8 cellular contexts compared by ENCODE assay signal in the genomic region with DNA sequence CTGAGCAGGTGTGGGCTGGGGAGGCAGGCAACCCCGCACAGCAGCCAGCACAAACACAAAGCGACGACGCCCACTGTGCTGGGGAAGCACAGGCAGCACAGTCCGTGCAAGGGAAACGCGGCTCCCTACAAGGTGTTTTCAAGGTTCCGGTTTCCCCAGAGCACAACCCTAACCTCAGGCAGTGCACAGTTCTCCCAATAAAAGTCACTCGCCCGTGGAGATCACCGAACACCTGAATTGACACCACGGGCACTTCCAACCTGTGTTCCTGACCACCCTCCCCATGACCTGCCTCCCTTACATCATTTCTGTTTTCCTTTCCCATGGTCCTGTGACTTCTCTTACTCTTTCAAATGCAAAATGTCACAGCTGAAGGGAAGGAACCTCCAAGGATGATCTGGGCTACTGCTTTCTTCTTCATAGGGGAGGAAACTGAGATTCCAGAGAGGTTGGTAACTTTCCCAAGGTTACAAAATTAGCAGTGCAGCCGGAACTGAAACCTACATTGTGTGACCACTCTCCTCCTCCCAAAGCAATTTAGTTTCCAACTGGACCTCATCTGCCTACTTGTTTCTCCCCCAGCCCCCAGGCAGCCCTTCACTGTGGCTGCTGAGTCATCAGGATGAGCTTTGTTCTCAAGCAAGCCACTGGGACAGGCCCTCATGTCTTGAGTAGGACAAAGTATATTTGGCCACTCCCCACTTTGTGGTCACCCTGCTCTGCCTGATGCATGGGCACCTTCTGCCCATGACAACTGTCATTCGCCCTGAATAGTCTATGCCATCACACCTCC.
DNase-seq lines count a peak whose midpoint lies in the region; ATAC-seq and TF ChIP-seq lines count a peak whose summit lies in the region.

No MANE protein-coding gene starts in this region.

- H3K4me1 ChIP-seq in mesenchymal stem cell (ENCODE audit: control insufficient read depth, insufficient read depth, low read depth, low read length) (peaks cover 10% of the 10 kb centered on the region), A673 (ENCODE audit: insufficient read depth, low read length, poor library complexity, severe bottlenecking) (peaks cover 4% of the 10 kb centered on the region)
- H3K4me1 ChIP-seq in naive thymus-derived CD4-positive, alpha-beta T cell (ENCODE audit: control insufficient read depth in 2 of 2, insufficient read depth in 2 of 2, low read length in 2 of 2) = peaks cover 0 to 13% of the 10 kb centered on the region in 2 donors
- H3K4me1 ChIP-seq in effector memory CD4-positive, alpha-beta T cell (ENCODE audit: control insufficient read depth, insufficient read depth, low read length, poor library complexity, severe bottlenecking) = no peaks in the 10 kb centered on the region

- no peak overlapping the region for H3K18ac ChIP-seq in mesenchymal stem cell (ENCODE audit: low read depth in 1 of 2, low read length in 2 of 2)

- H4K8ac ChIP-seq in mesenchymal stem cell (ENCODE audit: low read length) = no peak overlapping the region

- H3K4me3 ChIP-seq in mesenchymal stem cell (ENCODE audit: insufficient read depth in 1 of 2, low read depth in 1 of 2, low read length in 2 of 2) (no peak overlapping the region), A673 (ENCODE audit: low read depth, low read length, poor library complexity, severe bottlenecking) (no peak overlapping the region)
- H3K4me3 ChIP-seq in naive thymus-derived CD4-positive, alpha-beta T cell (ENCODE audit: low read length) = no peak overlapping the region
- no peak overlapping the region for H3K4me3 ChIP-seq in effector memory CD4-positive, alpha-beta T cell (ENCODE audit: insufficient read depth, low read depth, low read length, poor library complexity, severe bottlenecking)

- intact Hi-C loops in naive thymus-derived CD4-positive, alpha-beta T cell (cut with micrococcal nuclease) = no loop called here
- intact Hi-C loops in A673 (cut with micrococcal nuclease; ENCODE audit: unreplicated experiment) = no loop called here

- peak overlapping the region; percentile 34 for H4K91ac ChIP-seq in mesenchymal stem cell (ENCODE audit: low read length)

- TF ChIP-seq CTCF in A673 (conservative IDR thresholded peaks at IDR 0.05; ENCODE audit: low read depth, low read length) = no peak

- no peak overlapping the region for H3K4me2 ChIP-seq in mesenchymal stem cell (ENCODE audit: low read length, poor library complexity, severe bottlenecking)

- H3K27me3 ChIP-seq in mesenchymal stem cell (ENCODE audit: control insufficient read depth in 1 of 2, insufficient read depth in 1 of 2, low read length in 2 of 2) = no peaks in the 10 kb centered on the region
- no peaks in the 10 kb centered on the region for H3K27me3 ChIP-seq in naive thymus-derived CD4-positive, alpha-beta T cell (ENCODE audit: control insufficient read depth in 2 of 2, insufficient read depth in 2 of 2, low read length in 2 of 2)
- H3K27me3 ChIP-seq in effector memory CD4-positive, alpha-beta T cell (replicated peaks; ENCODE audit: control insufficient read depth, insufficient read depth, low read length, poor library complexity, severe bottlenecking) = no peaks in the 10 kb centered on the region
- no peaks in the 10 kb centered on the region for H3K27me3 ChIP-seq in A673 (replicated peaks; ENCODE audit: insufficient read depth, low read depth, low read length, poor library complexity)

- 76% methylated on average over 13 of the region's 14 CpGs for whole genome bisulfite sequencing in mesenchymal stem cell

- BruUV-seq in A673 (replicated peaks; lab: Mats Ljungman, UMichigan) = no TSS peak

- peak overlapping the region; percentile 50 for H3K27ac Mint-ChIP-seq in activated naive CD8-positive, alpha-beta T cell
- H3K27ac Mint-ChIP-seq in naive thymus-derived CD4-positive, alpha-beta T cell = no peak overlapping the region

- CTCF ChIA-PET in naive thymus-derived CD4-positive, alpha-beta T cell (lab: Charles Lee) = no interaction called here
- CTCF ChIA-PET in A673 (lab: Charles Lee) = no interaction called here

- H3K4me3 Mint-ChIP-seq in activated naive CD8-positive, alpha-beta T cell = no peak overlapping the region
- no peak overlapping the region for H3K4me3 Mint-ChIP-seq in naive thymus-derived CD4-positive, alpha-beta T cell

- no peak overlapping the region for H2BK5ac ChIP-seq in mesenchymal stem cell (ENCODE audit: low read depth, low read length, poor library complexity, severe bottlenecking)

- no peak overlapping the region for H2BK15ac ChIP-seq in mesenchymal stem cell (ENCODE audit: low read depth, poor library complexity, severe bottlenecking)

- H3K4me1 Mint-ChIP-seq in activated naive CD8-positive, alpha-beta T cell (ENCODE audit: low read depth) = peaks cover 28% of the 10 kb centered on the region
- H3K4me1 Mint-ChIP-seq in naive thymus-derived CD4-positive, alpha-beta T cell = peaks cover 0 to 46% (median 11%) of the 10 kb centered on the region in 7 donors

- H3K36me3 Mint-ChIP-seq in activated naive CD8-positive, alpha-beta T cell = peaks cover 16% of the 10 kb centered on the region
- H3K36me3 Mint-ChIP-seq in naive thymus-derived CD4-positive, alpha-beta T cell = peaks cover 6 to 46% (median 39%) of the 10 kb centered on the region in 5 donors

- H2AK5ac ChIP-seq in mesenchymal stem cell (ENCODE audit: low read length, severe bottlenecking) = no peak overlapping the region

- POLR2A ChIA-PET in naive thymus-derived CD4-positive, alpha-beta T cell (lab: Charles Lee) = no interaction called here
- POLR2A ChIA-PET in A673 (lab: Charles Lee; ENCODE audit: low non-redundant PET) = no interaction called here

- H3K9me3 Mint-ChIP-seq in activated naive CD8-positive, alpha-beta T cell (ENCODE audit: low read depth) = no peaks in the 10 kb centered on the region
- H3K9me3 Mint-ChIP-seq in naive thymus-derived CD4-positive, alpha-beta T cell = peaks cover 0 to 2% (median 0%) of the 10 kb centered on the region in 11 donors

- H3K23ac ChIP-seq in mesenchymal stem cell (ENCODE audit: low read length in 2 of 2) = no peak overlapping the region

- no peak overlapping the region for H2AFZ ChIP-seq in mesenchymal stem cell (ENCODE audit: low read depth, low read length)

- peak overlapping the region; percentile 3 to 18 for H3K4ac ChIP-seq in mesenchymal stem cell (ENCODE audit: low read depth in 1 of 2, low read length in 2 of 2)

- H2BK120ac ChIP-seq in mesenchymal stem cell (ENCODE audit: low read depth, low read length) = no peak overlapping the region

- peaks cover 0 to 5% of the 10 kb centered on the region in 2 experiments for H3K36me3 ChIP-seq in mesenchymal stem cell (ENCODE audit: control insufficient read depth in 1 of 2, insufficient read depth in 2 of 2, low read depth in 1 of 2, low read length in 2 of 2)
- H3K36me3 ChIP-seq in naive thymus-derived CD4-positive, alpha-beta T cell (ENCODE audit: control insufficient read depth in 2 of 3, insufficient read depth in 3 of 3, low read length in 3 of 3) = no peaks in the 10 kb centered on the region
- no peaks in the 10 kb centered on the region for H3K36me3 ChIP-seq in effector memory CD4-positive, alpha-beta T cell (ENCODE audit: control insufficient read depth, insufficient read depth, low read length)
- H3K36me3 ChIP-seq in A673 (ENCODE audit: insufficient read depth, low read length, poor library complexity, severe bottlenecking) = no peaks in the 10 kb centered on the region

- peak; percentile 47 for ATAC-seq in GM19025 (IDR thresholded peaks at IDR 0.05; ENCODE audit: low read depth, unreplicated experiment)
- peak; percentile 41 for ATAC-seq in HG03280 (IDR thresholded peaks at IDR 0.05; ENCODE audit: unreplicated experiment)
- ATAC-seq in naive thymus-derived CD4-positive, alpha-beta T cell = no peak

- H3K79me1 ChIP-seq in mesenchymal stem cell (replicated peaks; ENCODE audit: low read length, poor library complexity, severe bottlenecking) = peaks cover 7% of the 10 kb centered on the region

- no peaks in the 10 kb centered on the region for H3K27me3 Mint-ChIP-seq in activated naive CD8-positive, alpha-beta T cell
- H3K27me3 Mint-ChIP-seq in naive thymus-derived CD4-positive, alpha-beta T cell = no peaks in the 10 kb centered on the region

- H2BK12ac ChIP-seq in mesenchymal stem cell (ENCODE audit: low read length in 2 of 2) = peak overlapping the region in 1 of 2 experiments; percentile 19

- H3K27ac ChIP-seq in mesenchymal stem cell (ENCODE audit: low read length, poor library complexity, severe bottlenecking) (peak overlapping the region; percentile 52), A673 (ENCODE audit: low read depth, low read length, poor library complexity, severe bottlenecking) (no peak overlapping the region)
- H3K27ac ChIP-seq in naive thymus-derived CD4-positive, alpha-beta T cell (ENCODE audit: low read depth, low read length) = no peak overlapping the region
- no peak overlapping the region for H3K27ac ChIP-seq in effector memory CD4-positive, alpha-beta T cell (ENCODE audit: insufficient read depth, low read length, poor library complexity, severe bottlenecking)

- no peaks in the 10 kb centered on the region for H3K9me3 ChIP-seq in mesenchymal stem cell (ENCODE audit: control insufficient read depth, low read length)
- no peaks in the 10 kb centered on the region for H3K9me3 ChIP-seq in naive thymus-derived CD4-positive, alpha-beta T cell (ENCODE audit: control insufficient read depth in 2 of 3, low read length in 3 of 3)
- no peaks in the 10 kb centered on the region for H3K9me3 ChIP-seq in effector memory CD4-positive, alpha-beta T cell (ENCODE audit: control insufficient read depth, low read length)
- peaks cover 2% of the 10 kb centered on the region for H3K9me3 ChIP-seq in A673 (ENCODE audit: low read depth, low read length, poor library complexity, severe bottlenecking)

- H3K14ac ChIP-seq in mesenchymal stem cell (ENCODE audit: low read length in 2 of 2) = no peak overlapping the region

- no peak overlapping the region for H3K9ac ChIP-seq in mesenchymal stem cell (ENCODE audit: low read length)

- DNase-seq in mesenchymal stem cell (peak; percentile 83), HuH-7.5 (ENCODE audit: low spot score) (no peak), A673 (ENCODE audit: low spot score) (no peak)
- DNase-seq in naive thymus-derived CD4-positive, alpha-beta T cell = no peak
- no peak for DNase-seq in effector memory CD4-positive, alpha-beta T cell
